23 cellular contexts compared by ENCODE assay signal in the genomic region with DNA sequence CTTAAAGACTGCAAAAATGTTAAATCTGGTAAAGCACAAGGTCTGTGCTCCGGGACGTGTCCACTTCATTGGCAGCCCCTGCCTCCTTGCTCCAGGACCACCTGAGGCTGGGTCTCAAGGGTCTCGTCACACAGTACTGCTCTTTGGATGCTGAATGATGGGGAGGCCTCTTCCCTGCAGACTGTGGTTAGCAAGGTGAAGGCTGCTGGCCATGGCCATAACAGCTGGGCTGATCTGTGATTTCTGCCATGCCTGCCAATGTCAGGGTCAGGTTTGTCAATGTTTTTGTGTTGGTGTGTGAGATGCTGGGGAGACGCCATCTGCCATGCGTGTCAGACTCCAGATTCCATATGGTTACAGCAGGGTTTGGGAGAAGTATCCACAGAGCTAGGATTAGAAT.
DNase-seq lines count a peak whose midpoint lies in the region; TF ChIP-seq lines count a peak whose summit lies in the region.
"Had no signal": no experiment of that assay in that cellular context is flagged by ENCODE, and none has a peak within 500 bp of the region (broad histone marks: within the 10 kb centered on the region; RNA-seq: fewer than 3 reads in every experiment).

No MANE protein-coding gene starts in this region.

- H3K27ac Mint-ChIP-seq in chondrocyte (ENCODE audit: unreplicated experiment), result peak overlapping the region; percentile 52
- H3K27ac Mint-ChIP-seq: CD4-positive, alpha-beta memory T cell; T-cell had no signal

- no peaks in the 10 kb centered on the region for H3K9me3 Mint-ChIP-seq in chondrocyte (ENCODE audit: low read depth)
- H3K9me3 Mint-ChIP-seq: CD4-positive, alpha-beta memory T cell; T-cell had no signal

- no peak for TF ChIP-seq CTCF in chondrocyte (IDR thresholded peaks at IDR 0.05)
- no peak for TF ChIP-seq CTCF in GM10248 (IDR thresholded peaks at IDR 0.05; ENCODE audit: control extremely low read depth, extremely low read depth, low read depth, missing control alignments)

- intact Hi-C loops in posterior vena cava (cut with DNase I), result no loop called here

- DNase-seq in DMS 273 treated with DMSO at 0.1 percent for 48 hours (lab: John Stamatoyannopoulos, UW) (peak; percentile 3), NCI-H524 treated with DMSO at 0.1 percent for 48 hours (lab: John Stamatoyannopoulos, UW) (peak; percentile 82), chondrocyte (ENCODE audit: low spot score) (no peak), mesenteric fat pad (ENCODE audit: low spot score) (peak; percentile 64), posterior vena cava (ENCODE audit: low spot score) (no peak), GM10248 (ENCODE audit: extremely low spot score) (no peak), ecto neural progenitor cell (ENCODE audit: low spot score) (no peak)
- DNase-seq: AML-193; CD4-positive, alpha-beta memory T cell; COR-L47; DMS79; EL; GF-D8; GM23248; H9; KG1; MG63; NCI-H1105 treated with DMSO at 0.1 percent for 48 hours; NCI-H146; NCI-H1930; NCI-H2107; NCI-H446 treated with DMSO at 0.1 percent for 48 hours; T-cell had no signal

- H3K4me3 Mint-ChIP-seq in chondrocyte (ENCODE audit: unreplicated experiment), result no peak overlapping the region
- H3K4me3 Mint-ChIP-seq: CD4-positive, alpha-beta memory T cell; H9; T-cell had no signal

- no peaks in the 10 kb centered on the region for H3K36me3 Mint-ChIP-seq in chondrocyte (ENCODE audit: low read depth)

- peaks cover 41% of the 10 kb centered on the region for H3K4me1 Mint-ChIP-seq in chondrocyte (ENCODE audit: low read depth)
- H3K4me1 Mint-ChIP-seq: H9, T-cell had no signal

- CTCF ChIA-PET in GM10248 (lab: Yijun Ruan, JAX), result no interaction called here

- POLR2A ChIA-PET in GM10248 (lab: Yijun Ruan, JAX), result no interaction called here

- H3K27me3 Mint-ChIP-seq in chondrocyte (ENCODE audit: low read depth), result no peaks in the 10 kb centered on the region
- H3K27me3 Mint-ChIP-seq: CD4-positive, alpha-beta memory T cell; T-cell had no signal

Comparison
In these comparisons a context has a peak if more than half of its experiments do, and no peak if none do; other contexts are left out.
1. DNase-seq: peak in DMS 273 treated with DMSO at 0.1 percent for 48 hours (single experiment), NCI-H524 treated with DMSO at 0.1 percent for 48 hours (single experiment) and mesenteric fat pad (single experiment); none in chondrocyte (single experiment), posterior vena cava (single experiment), GM10248 (single experiment) and ecto neural progenitor cell (single experiment).